9 cellular contexts compared by ENCODE assay signal in genomic region chr7:1059200-1060091, GRCh38. TPM values are rescaled to one million over a fixed set of nuclear protein-coding genes. Genes with fewer than 3 reads are reported as not detected.
DNase-seq lines count a peak whose midpoint lies in the region; ATAC-seq and TF ChIP-seq lines count a peak whose summit lies in the region.
"Had no signal": no experiment of that assay in that cellular context is flagged by ENCODE, and none has a peak within 500 bp of the region (broad histone marks: within the 10 kb centered on the region; RNA-seq: fewer than 3 reads in every experiment).

No MANE protein-coding gene starts in this region.

- CTCF ChIA-PET in activated naive CD4-positive, alpha-beta T cell treated with anti-CD3 and anti-CD28 coated beads for 36 hours (lab: Charles Lee) = interaction anchor here (1.0 to 2.3 kb wide), 2 partner anchors 27 to 66 kb away, joined by 3 to 16 read pairs; no protein-coding TSS in a partner anchor
- CTCF ChIA-PET in activated B cell treated with CpG ODN at 0.5 μM for 24 hours (lab: Charles Lee) = interaction anchor here (1.4 to 7.7 kb wide), 4 partner anchors 15 to 66 kb away, joined by 3 to 331 read pairs (median 14); partner anchors contain the start of gene GPR146

- WGBS in iPS DF 6.9 (ENCODE audit: insufficient coverage, insufficient read length) = no CpG with 5 or more reads among the region's 55 CpGs
- 37 to 43% methylated on average over 36 to 53 of the region's 55 CpGs for WGBS in thyroid gland, 2 donors

- H3K9me3 ChIP-seq in iPS DF 6.9 (ENCODE audit: control insufficient read depth, insufficient read depth, low read length) = no peaks in the 10 kb centered on the region
- H3K9me3 ChIP-seq in thyroid gland = no peaks in the 10 kb centered on the region

- POLR2A ChIA-PET in activated B cell treated with CpG ODN at 0.5 μM for 24 hours (lab: Charles Lee) = interaction anchor here (0.8 to 7.4 kb wide), 9 partner anchors 14 to 455 kb away, joined by 3 to 148 read pairs (median 6); partner anchors contain the start of genes COX19 and GPR146

- no peak overlapping the region for H3K27ac Mint-ChIP-seq in activated naive CD4-positive, alpha-beta T cell treated with anti-CD3 and anti-CD28 coated beads for 36 hours
- H3K27ac Mint-ChIP-seq in activated B cell treated with CpG ODN at 0.5 μM for 24 hours = no peak overlapping the region

- no peak overlapping the region for H3K4me3 Mint-ChIP-seq in activated naive CD4-positive, alpha-beta T cell treated with anti-CD3 and anti-CD28 coated beads for 36 hours
- peak overlapping the region; percentile 32 for H3K4me3 Mint-ChIP-seq in activated B cell treated with CpG ODN at 0.5 μM for 24 hours

- TF ChIP-seq CTCF in activated B cell treated with CpG ODN at 0.5 μM for 24 hours (IDR thresholded peaks at IDR 0.05) (no peak), thyroid gland (IDR thresholded peaks at IDR 0.05) (no peak)

- H3K27ac ChIP-seq in iPS DF 6.9 (ENCODE audit: low read length) (no peak overlapping the region), thyroid gland (peak overlapping the region in 2 of 3 donors; percentile 22 to 48)

- H3K36me3 Mint-ChIP-seq in activated naive CD4-positive, alpha-beta T cell treated with anti-CD3 and anti-CD28 coated beads for 36 hours (ENCODE audit: low read depth) = peaks cover 4% of the 10 kb centered on the region
- H3K36me3 Mint-ChIP-seq in activated B cell treated with CpG ODN at 0.5 μM for 24 hours (ENCODE audit: low read depth) = peaks cover 3% of the 10 kb centered on the region
- H3K36me3 Mint-ChIP-seq: CD4-positive, CD25-positive, alpha-beta regulatory T cell had no signal

- peaks cover 22% of the 10 kb centered on the region for H3K4me1 Mint-ChIP-seq in activated naive CD4-positive, alpha-beta T cell treated with anti-CD3 and anti-CD28 coated beads for 36 hours (ENCODE audit: low read depth)
- H3K4me1 Mint-ChIP-seq in activated B cell treated with CpG ODN at 0.5 μM for 24 hours = peaks cover 65% of the 10 kb centered on the region

- H3K27me3 ChIP-seq in iPS DF 6.9 (ENCODE audit: control insufficient read depth, insufficient read depth, low read length) = no peaks in the 10 kb centered on the region
- H3K27me3 ChIP-seq in thyroid gland = no peaks in the 10 kb centered on the region

- no peaks in the 10 kb centered on the region for H3K27me3 Mint-ChIP-seq in activated naive CD4-positive, alpha-beta T cell treated with anti-CD3 and anti-CD28 coated beads for 36 hours (ENCODE audit: low read depth)
- H3K27me3 Mint-ChIP-seq in activated B cell treated with CpG ODN at 0.5 μM for 24 hours = peaks cover 8% of the 10 kb centered on the region

- ATAC-seq in activated B cell treated with CpG ODN at 0.5 μM for 24 hours (ENCODE audit: low read depth) = peak; percentile 15

- intact Hi-C loops in activated naive CD4-positive, alpha-beta T cell treated with anti-CD3 and anti-CD28 coated beads for 36 hours (cut with micrococcal nuclease) = loop anchor here (10.0 kb wide), 1 partner anchor 155 kb away; no protein-coding TSS in a partner anchor
- intact Hi-C loops in activated B cell treated with CpG ODN at 0.5 μM for 24 hours (cut with micrococcal nuclease) = loop anchor here (10.0 kb wide), 1 partner anchor 245 kb away; no protein-coding TSS in a partner anchor
- intact Hi-C loops in thyroid gland (cut with DNase I) = no loop called here

- H3K4me3 ChIP-seq in iPS DF 6.9 (ENCODE audit: low read length) (no peak overlapping the region), thyroid gland (replicated peaks in 1 of 3) (no peak overlapping the region)

- H3K9me3 Mint-ChIP-seq in activated naive CD4-positive, alpha-beta T cell treated with anti-CD3 and anti-CD28 coated beads for 36 hours = no peaks in the 10 kb centered on the region
- no peaks in the 10 kb centered on the region for H3K9me3 Mint-ChIP-seq in activated B cell treated with CpG ODN at 0.5 μM for 24 hours
- H3K9me3 Mint-ChIP-seq: CD4-positive, CD25-positive, alpha-beta regulatory T cell had no signal

- peak; percentile 18 for DNase-seq in activated naive CD4-positive, alpha-beta T cell treated with anti-CD3 and anti-CD28 coated beads for 36 hours
- no peak for DNase-seq in activated naive CD4-positive, alpha-beta T cell treated with anti-CD3 and anti-CD28 coated beads, Interleukin-2, amount 50 U/mL, for 16 hours
- DNase-seq in activated B cell treated with CpG ODN at 0.5 μM for 24 hours (no peak), iPS DF 6.9 (ENCODE audit: low read depth, low spot score) (peak; percentile 71), thyroid gland (peak; percentile 51 to 67), GM19240 (ENCODE audit: insufficient read length, low spot score) (no peak), NCI-H1105 (lab: John Stamatoyannopoulos, UW) (no peak)
- DNase-seq in effector CD4-positive, alpha-beta T cell = no peak

- H3K36me3 ChIP-seq in iPS DF 6.9 (ENCODE audit: control insufficient read depth, insufficient read depth, low read length) (peaks cover 5% of the 10 kb centered on the region; the same call in 1 of the 2 replicates), thyroid gland (no peaks in the 10 kb centered on the region)

- TF ChIP-seq POLR2A in thyroid gland (IDR thresholded peaks at IDR 0.05) = no peak

- H3K4me1 ChIP-seq in iPS DF 6.9 (ENCODE audit: control insufficient read depth, insufficient read depth, low read length) (peaks cover 6% of the 10 kb centered on the region), thyroid gland (peaks cover 23 to 26% of the 10 kb centered on the region in 2 donors)

RNA-seq across cellular contexts. Expression of gene GPR146, which starts 15.1 kb away (rescaled TPM):
- total RNA-seq in activated naive CD4-positive, alpha-beta T cell treated with anti-CD3 and anti-CD28 coated beads for 36 hours = under 1 TPM; 0.57 to 0.62 TPM
- total RNA-seq in activated B cell treated with CpG ODN at 0.5 μM for 24 hours = 6.2 and 6.9 TPM in 2 replicates
- 10 to 100 TPM in 3 of 4 donors, 1 to 10 TPM in 1; 8.7 to 49.4 (median 32.7) TPM for total RNA-seq in thyroid gland

RNA-seq across cellular contexts. Expression of gene GPER1, which starts 28.5 kb away (rescaled TPM):
- not detected for total RNA-seq in activated naive CD4-positive, alpha-beta T cell treated with anti-CD3 and anti-CD28 coated beads for 36 hours
- total RNA-seq in activated B cell treated with CpG ODN at 0.5 μM for 24 hours (2.7 and 3.0 TPM in 2 replicates), thyroid gland (10 to 100 TPM; 12.5 to 29.2 (median 21.2) TPM)
- total RNA-seq: CD4-positive, CD25-positive, alpha-beta regulatory T cell had no signal

Comparison
In these comparisons a context has a peak if more than half of its experiments do, and no peak if none do; other contexts are left out.
1. DNase-seq: peak in activated naive CD4-positive, alpha-beta T cell treated with anti-CD3 and anti-CD28 coated beads for 36 hours (single experiment), iPS DF 6.9 (single experiment) and thyroid gland (2 of 2); none in activated naive CD4-positive, alpha-beta T cell treated with anti-CD3 and anti-CD28 coated beads, Interleukin-2, amount 50 U/mL, for 16 hours (single experiment), activated B cell treated with CpG ODN at 0.5 μM for 24 hours (single experiment), effector CD4-positive, alpha-beta T cell (single experiment), GM19240 (single experiment) and NCI-H1105 (single experiment).